Comparison of ENCODE assay signal across 12 cellular contexts in genomic region chr14:67940476-67940875, GRCh38.
DNase-seq lines count a peak whose midpoint lies in the region; ATAC-seq and TF ChIP-seq lines count a peak whose summit lies in the region.
"Had no signal": no experiment of that assay in that cellular context is flagged by ENCODE, and none has a peak within 500 bp of the region (broad histone marks: within the 10 kb centered on the region; RNA-seq: fewer than 3 reads in every experiment).

No MANE protein-coding gene starts in this region.

- no peak overlapping the region for H3K27ac Mint-ChIP-seq in activated T-helper 17 cell treated with anti-CD3 and anti-CD28 coated beads, Interleukin-2, amount 50 U/mL, for 72 hours

- peak; percentile 64 for DNase-seq in LNCaP clone FGC (ENCODE audit: low read depth)
- DNase-seq in thyroid gland, result no peak
- DNase-seq in RKO (ENCODE audit: low spot score), result no peak
- no peak for DNase-seq in activated CD4-positive, alpha-beta T cell treated with anti-CD3 and anti-CD28 coated beads, Interleukin-2, amount 50 U/mL, for 4 hours
- DNase-seq: cerebellar nuclear complex, H7, NCI-H187, retina had no signal

- H3K27me3 Mint-ChIP-seq in activated T-helper 17 cell treated with anti-CD3 and anti-CD28 coated beads, Interleukin-2, amount 50 U/mL, for 72 hours, result no peaks in the 10 kb centered on the region

- peak overlapping the region; percentile 60 to 71 for H3K27ac ChIP-seq in esophagus (ENCODE audit: low read depth in 2 of 2, low read length in 1 of 2)
- H3K27ac ChIP-seq in mucosa of rectum (ENCODE audit: low read depth in 2 of 2, low read length in 2 of 2), result peak overlapping the region; percentile 52 to 60
- H3K27ac ChIP-seq in thyroid gland, result peak overlapping the region; percentile 70 to 96 (median 85)

- H3K36me3 ChIP-seq in esophagus (ENCODE audit: control insufficient read depth in 2 of 2, insufficient read depth in 2 of 2, low read length in 1 of 2) (no peaks in the 10 kb centered on the region), mucosa of rectum (ENCODE audit: control insufficient read depth in 2 of 2, insufficient read depth in 2 of 2, low read length in 2 of 2) (no peaks in the 10 kb centered on the region), thyroid gland (no peaks in the 10 kb centered on the region)

- H3K9me3 ChIP-seq in esophagus (ENCODE audit: control insufficient read depth in 2 of 2, insufficient read depth in 1 of 2, low read depth in 1 of 2, low read length in 1 of 2), result no peaks in the 10 kb centered on the region
- no peaks in the 10 kb centered on the region for H3K9me3 ChIP-seq in mucosa of rectum (ENCODE audit: control insufficient read depth in 2 of 2, low read length in 2 of 2)
- no peaks in the 10 kb centered on the region for H3K9me3 ChIP-seq in thyroid gland

- TF ChIP-seq POLR2A in thyroid gland (IDR thresholded peaks at IDR 0.05), result no peak

- intact Hi-C loops in thyroid gland (cut with DNase I), result no loop called here

- H3K4me3 Mint-ChIP-seq in activated T-helper 17 cell treated with anti-CD3 and anti-CD28 coated beads, Interleukin-2, amount 50 U/mL, for 72 hours, result no peak overlapping the region

- peak overlapping the region in 1 of 2 donors; percentile 5 for H3K9ac ChIP-seq in mucosa of rectum (ENCODE audit: low read depth in 1 of 2, low read length in 2 of 2)

- no peaks in the 10 kb centered on the region for H3K9me3 Mint-ChIP-seq in activated T-helper 17 cell treated with anti-CD3 and anti-CD28 coated beads, Interleukin-2, amount 50 U/mL, for 72 hours

- ATAC-seq in activated T-helper 17 cell treated with anti-CD3 and anti-CD28 coated beads, Interleukin-2, amount 50 U/mL, for 72 hours (replicated peaks), result no peak
- no peak for ATAC-seq in HG02759 (IDR thresholded peaks at IDR 0.05; ENCODE audit: unreplicated experiment)

- no peaks in the 10 kb centered on the region for H3K4me1 Mint-ChIP-seq in activated T-helper 17 cell treated with anti-CD3 and anti-CD28 coated beads, Interleukin-2, amount 50 U/mL, for 72 hours

- H3K27me3 ChIP-seq in esophagus (ENCODE audit: control insufficient read depth in 1 of 2, insufficient read depth in 2 of 2, low read length in 2 of 2) (no peaks in the 10 kb centered on the region), mucosa of rectum (ENCODE audit: control insufficient read depth in 2 of 2, insufficient read depth in 2 of 2, low read length in 2 of 2) (no peaks in the 10 kb centered on the region), thyroid gland (no peaks in the 10 kb centered on the region)

- WGBS in esophagus, 2 donors, result 27 to 46% methylated on average over 1 of the region's 1 CpG
- 63 to 72% methylated on average over 1 of the region's 1 CpG for WGBS in thyroid gland, 2 donors

- no peak for TF ChIP-seq CTCF in LNCaP clone FGC (IDR thresholded peaks at IDR 0.05; ENCODE audit: control insufficient read depth, extremely low read depth, insufficient read depth)
- TF ChIP-seq CTCF in thyroid gland (IDR thresholded peaks at IDR 0.05), result no peak

- no peaks in the 10 kb centered on the region for H3K4me1 ChIP-seq in esophagus (ENCODE audit: control insufficient read depth in 2 of 2, insufficient read depth in 2 of 2, low read length in 1 of 2)
- peaks cover 17 to 23% of the 10 kb centered on the region in 2 donors for H3K4me1 ChIP-seq in mucosa of rectum (ENCODE audit: control insufficient read depth in 2 of 2, insufficient read depth in 2 of 2, low read length in 2 of 2)
- peaks cover 30 to 40% of the 10 kb centered on the region in 2 donors for H3K4me1 ChIP-seq in thyroid gland

- no peaks in the 10 kb centered on the region for H3K36me3 Mint-ChIP-seq in activated T-helper 17 cell treated with anti-CD3 and anti-CD28 coated beads, Interleukin-2, amount 50 U/mL, for 72 hours (ENCODE audit: low read depth)

- H3K4me3 ChIP-seq in LNCaP clone FGC (ENCODE audit: low read depth, low read length) (no peak overlapping the region), esophagus (ENCODE audit: low read depth in 1 of 2, low read length in 2 of 2) (no peak overlapping the region), mucosa of rectum (ENCODE audit: low read length in 2 of 2) (no peak overlapping the region), thyroid gland (replicated peaks in 1 of 3) (no peak overlapping the region)
